In genomic region chr22:43948836-43949235, GRCh38 we compare ENCODE assay signal across 1 cellular context.
A peak's percentile ranks its signal among the peaks of the same experiment; 100 is the strongest.
TF ChIP-seq lines count a peak whose summit lies in the region.

No MANE protein-coding gene starts in this region.

TF ChIP-seq in HepG2, 621 proteins besides CTCF, POLR2A, EP300 and RAD21:
- TF ChIP-seq IRF1 (CRISPR knock-in tag; IDR thresholded peaks at IDR 0.05; ENCODE audit: low read depth), result no peak
- peak; percentile 32 for TF ChIP-seq RBM22 (optimal IDR thresholded peaks at IDR 0.05; ENCODE audit: low read length)
- TF ChIP-seq ATF7-NPFF (CRISPR knock-in tag; IDR thresholded peaks at IDR 0.05; ENCODE audit: low read depth), result no peak
- no peak for TF ChIP-seq FLYWCH1 (CRISPR knock-in tag; IDR thresholded peaks at IDR 0.05)
